In genomic region chr4:123505457-123506310, GRCh38 we compare ENCODE assay signal across 8 cellular contexts.
DNase-seq lines count a peak whose midpoint lies in the region; TF ChIP-seq lines count a peak whose summit lies in the region.

No MANE protein-coding gene starts in this region.

- H3K27me3 ChIP-seq in GM06990 (replicated peaks; ENCODE audit: control insufficient read depth, insufficient read depth, low read length), result no peaks in the 10 kb centered on the region; the same call in 1 of the 2 replicates

- no peaks in the 10 kb centered on the region for H3K36me3 Mint-ChIP-seq in activated naive CD4-positive, alpha-beta T cell treated with anti-CD3 and anti-CD28 coated beads, Interleukin-2, amount 50 U/mL, for 24 hours
- H3K36me3 Mint-ChIP-seq in nephron progenitor cell (ENCODE audit: low read depth), result peaks cover 20% of the 10 kb centered on the region

- H3K4me3 ChIP-seq in GM06990 (replicated peaks; ENCODE audit: low read depth, low read length), result peak overlapping the region; percentile 43
- H3K4me3 ChIP-seq in HFF-Myc (replicated peaks; ENCODE audit: low read depth, low read length), result peak overlapping the region; percentile 44

- H3K36me3 ChIP-seq in GM06990 (ENCODE audit: control insufficient read depth, insufficient read depth, low read length), result no peaks in the 10 kb centered on the region

- peaks cover 10% of the 10 kb centered on the region for H3K4me1 Mint-ChIP-seq in activated naive CD4-positive, alpha-beta T cell treated with anti-CD3 and anti-CD28 coated beads, Interleukin-2, amount 50 U/mL, for 24 hours
- H3K4me1 Mint-ChIP-seq in nephron progenitor cell, result peaks cover 50% of the 10 kb centered on the region

- TF ChIP-seq CTCF in GM06990 (IDR thresholded peaks at IDR 0.05; ENCODE audit: insufficient read depth, low read length, poor library complexity, severe bottlenecking) (no peak), HFF-Myc (IDR thresholded peaks at IDR 0.05; ENCODE audit: low read depth, low read length, missing control alignments) (no peak), nephron progenitor cell (IDR thresholded peaks at IDR 0.05) (no peak)

- DNase-seq in GM06990 (ENCODE audit: extremely low read depth, insufficient read length) (peak; percentile 47), HFF-Myc (ENCODE audit: extremely low read depth, low read depth) (no peak), NCI-H2196 treated with DMSO at 0.1 percent for 48 hours (lab: John Stamatoyannopoulos, UW; ENCODE audit: unreplicated experiment) (peak; percentile 40), globus pallidus (ENCODE audit: low spot score) (peak; percentile 58), nephron progenitor cell (peak; percentile 82), SKM-1 treated with dmso at 0.1 percent for 144 hours (lab: John Stamatoyannopoulos, UW; ENCODE audit: unreplicated experiment) (no peak), SKM-1 (lab: John Stamatoyannopoulos, UW; ENCODE audit: unreplicated experiment) (no peak)

- H3K9me3 Mint-ChIP-seq in activated naive CD4-positive, alpha-beta T cell treated with anti-CD3 and anti-CD28 coated beads, Interleukin-2, amount 50 U/mL, for 24 hours, result no peaks in the 10 kb centered on the region
- H3K9me3 Mint-ChIP-seq in nephron progenitor cell, result peaks cover 30% of the 10 kb centered on the region

- H3K27ac Mint-ChIP-seq in activated naive CD4-positive, alpha-beta T cell treated with anti-CD3 and anti-CD28 coated beads, Interleukin-2, amount 50 U/mL, for 24 hours, result no peak overlapping the region
- peak overlapping the region; percentile 99 for H3K27ac Mint-ChIP-seq in nephron progenitor cell

- H3K27me3 Mint-ChIP-seq in activated naive CD4-positive, alpha-beta T cell treated with anti-CD3 and anti-CD28 coated beads, Interleukin-2, amount 50 U/mL, for 24 hours, result peaks cover 27% of the 10 kb centered on the region
- H3K27me3 Mint-ChIP-seq in nephron progenitor cell (ENCODE audit: low read depth, poor library complexity), result no peaks in the 10 kb centered on the region

- H3K4me3 Mint-ChIP-seq in activated naive CD4-positive, alpha-beta T cell treated with anti-CD3 and anti-CD28 coated beads, Interleukin-2, amount 50 U/mL, for 24 hours, result peak overlapping the region; percentile 85
- H3K4me3 Mint-ChIP-seq in nephron progenitor cell, result peak overlapping the region; percentile 84

Comparison
In these comparisons a context has a peak if more than half of its experiments do, and no peak if none do; other contexts are left out.
1. DNase-seq: peak in GM06990 (single experiment), NCI-H2196 treated with DMSO at 0.1 percent for 48 hours (single experiment), globus pallidus (single experiment) and nephron progenitor cell (single experiment); none in HFF-Myc (single experiment), SKM-1 treated with dmso at 0.1 percent for 144 hours (single experiment) and SKM-1 (single experiment).